10 cellular contexts compared by ENCODE assay signal in genomic region chr17:31595666-31596381, GRCh38.
A peak's percentile ranks its signal among the peaks of the same experiment; 100 is the strongest.
DNase-seq lines count a peak whose midpoint lies in the region; ATAC-seq and TF ChIP-seq lines count a peak whose summit lies in the region.
"Had no signal": no experiment of that assay in that cellular context is flagged by ENCODE, and none has a peak within 500 bp of the region (broad histone marks: within the 10 kb centered on the region; RNA-seq: fewer than 3 reads in every experiment).

No MANE protein-coding gene starts in this region.

- H3K27ac ChIP-seq in esophagus (ENCODE audit: low read depth in 2 of 2, low read length in 1 of 2) (peak overlapping the region; percentile 64 to 92), neuronal stem cell (replicated peaks; ENCODE audit: low read length) (no peak overlapping the region)

- in situ Hi-C loops in ACHN (cut with HindIII; ENCODE audit: low pct_ligation_motif_present, low pct_unique_long_range_greater_than_20kb, low sequenced_read_pairs), result no loop called here

- H3K14ac ChIP-seq in neuronal stem cell (ENCODE audit: low read length), result no peak overlapping the region

- WGBS in esophagus, 2 donors, result 74 to 76% methylated on average over 10 of the region's 10 CpGs
- WGBS in neuronal stem cell (ENCODE audit: extremely low coverage in 2 of 2, insufficient read length in 2 of 2, insufficient replicate concordance in 1 of 2), 2 donors, result no CpG with 5 or more reads among the region's 10 CpGs

- no peaks in the 10 kb centered on the region for H3K27me3 ChIP-seq in esophagus (ENCODE audit: control insufficient read depth in 1 of 2, insufficient read depth in 2 of 2, low read length in 2 of 2)
- no peaks in the 10 kb centered on the region for H3K27me3 ChIP-seq in neuronal stem cell (ENCODE audit: control insufficient read depth in 3 of 3, insufficient read depth in 3 of 3, low read depth in 1 of 3, low read length in 3 of 3)
- H3K27me3 ChIP-seq: BE2C had no signal

- no peak overlapping the region for H3K9ac ChIP-seq in neuronal stem cell (ENCODE audit: low read depth, low read length, poor library complexity)

- H3K23ac ChIP-seq in neuronal stem cell (ENCODE audit: low read depth, low read length, poor library complexity), result no peak overlapping the region

- H2BK15ac ChIP-seq in neuronal stem cell (ENCODE audit: low read length), result no peak overlapping the region

- no peak overlapping the region for H2BK12ac ChIP-seq in neuronal stem cell (ENCODE audit: low read length)

- no peaks in the 10 kb centered on the region for H3K79me1 ChIP-seq in neuronal stem cell (ENCODE audit: low read depth, low read length)

- H3K18ac ChIP-seq in neuronal stem cell (ENCODE audit: low read length), result no peak overlapping the region

- H4K91ac ChIP-seq in neuronal stem cell (ENCODE audit: low read depth, low read length, poor library complexity), result peak overlapping the region; percentile 14

- no peak overlapping the region for H3K4me2 ChIP-seq in neuronal stem cell (ENCODE audit: insufficient read depth, low read length, poor library complexity, severe bottlenecking)

- H3K4ac ChIP-seq in neuronal stem cell (ENCODE audit: low read length), result no peak overlapping the region

- ATAC-seq in GM21619 (IDR thresholded peaks at IDR 0.05; ENCODE audit: unreplicated experiment) (no peak), HG03521 (IDR thresholded peaks at IDR 0.05; ENCODE audit: unreplicated experiment) (no peak)

- no peak overlapping the region for H4K8ac ChIP-seq in neuronal stem cell (ENCODE audit: low read depth, low read length)

- H2AFZ ChIP-seq in neuronal stem cell (ENCODE audit: low read length), result peak overlapping the region; percentile 81

- H2AK5ac ChIP-seq in neuronal stem cell (ENCODE audit: low read depth, low read length), result no peak overlapping the region

- H2BK120ac ChIP-seq in neuronal stem cell (ENCODE audit: low read depth, low read length), result no peak overlapping the region

- H3K4me3 ChIP-seq in esophagus (ENCODE audit: low read depth in 1 of 2, low read length in 2 of 2) (no peak overlapping the region), neuronal stem cell (ENCODE audit: low read length in 2 of 2) (no peak overlapping the region)

- DNase-seq in ACHN, result peak; percentile 35
- DNase-seq in neuronal stem cell (ENCODE audit: low spot score), result no peak
- DNase-seq in activated gamma-delta T cell treated with Interleukin-2 at 50 U/mL for 16 hours, result no peak
- no peak for DNase-seq in NCI-H69 (lab: John Stamatoyannopoulos, UW)
- DNase-seq: activated naive CD4-positive, alpha-beta T cell treated with anti-CD3 and anti-CD28 coated beads, Interleukin-2, amount 50 U/mL, for 16 hours had no signal

- H2BK5ac ChIP-seq in neuronal stem cell (ENCODE audit: low read length), result no peak overlapping the region

- peaks cover 17 to 22% of the 10 kb centered on the region in 2 donors for H3K4me1 ChIP-seq in esophagus (ENCODE audit: control insufficient read depth in 2 of 2, insufficient read depth in 2 of 2, low read length in 1 of 2)
- peaks cover 0 to 5% of the 10 kb centered on the region in 2 donors for H3K4me1 ChIP-seq in neuronal stem cell (ENCODE audit: control insufficient read depth in 2 of 2, insufficient read depth in 1 of 2, low read depth in 1 of 2, low read length in 2 of 2)

- H3K36me3 ChIP-seq in esophagus (ENCODE audit: control insufficient read depth in 2 of 2, insufficient read depth in 2 of 2, low read length in 1 of 2) (no peaks in the 10 kb centered on the region), neuronal stem cell (replicated peaks in 1 of 2; ENCODE audit: control insufficient read depth in 2 of 2, insufficient read depth in 2 of 2, low read length in 2 of 2) (no peaks in the 10 kb centered on the region)
- H3K36me3 ChIP-seq: BE2C had no signal

- no peaks in the 10 kb centered on the region for H3K9me3 ChIP-seq in esophagus (ENCODE audit: control insufficient read depth in 2 of 2, insufficient read depth in 1 of 2, low read depth in 1 of 2, low read length in 1 of 2)
- no peaks in the 10 kb centered on the region for H3K9me3 ChIP-seq in neuronal stem cell (replicated peaks in 1 of 2; ENCODE audit: control insufficient read depth in 2 of 2, insufficient read depth in 1 of 2, low read depth in 1 of 2, low read length in 2 of 2)
- H3K9me3 ChIP-seq: BE2C had no signal

TF ChIP-seq in PFSK-1, 5 proteins besides CTCF, POLR2A, EP300 and RAD21:
- TF ChIP-seq REST (IDR thresholded peaks at IDR 0.05; ENCODE audit: insufficient read depth in 1 of 2, low read depth in 2 of 2, low read length in 2 of 2) (peak; percentile 43 to 78; a peak in 3 of 4 replicates), TAF1 (IDR thresholded peaks at IDR 0.05; ENCODE audit: borderline replicate concordance, insufficient read depth, low read length) (no peak)
